Comparison of ENCODE assay signal across 9 cellular contexts in the genomic region with DNA sequence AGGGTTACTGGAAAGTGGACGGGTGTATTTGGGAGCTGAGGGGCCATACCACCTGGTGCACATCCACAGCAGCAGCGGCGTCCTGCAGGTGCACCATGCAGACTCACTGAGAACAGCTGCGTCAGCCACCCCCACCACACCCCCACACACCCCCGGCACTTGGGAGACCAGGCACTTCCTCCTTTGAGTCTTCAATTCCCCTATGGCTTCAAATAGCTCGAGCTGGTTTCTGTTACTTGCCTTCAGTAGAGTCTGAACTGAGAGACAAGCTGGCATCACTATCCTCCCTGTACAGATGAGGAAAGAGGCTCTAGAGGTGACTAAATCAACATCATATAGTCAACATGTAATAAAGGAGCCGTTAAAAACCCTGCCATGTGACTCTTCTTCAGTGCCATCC. TPM values are rescaled to one million over a fixed set of nuclear protein-coding genes. Genes with fewer than 3 reads are reported as not detected.
DNase-seq lines count a peak whose midpoint lies in the region; ATAC-seq and TF ChIP-seq lines count a peak whose summit lies in the region.
"Had no signal": no experiment of that assay in that cellular context is flagged by ENCODE, and none has a peak within 500 bp of the region (broad histone marks: within the 10 kb centered on the region; RNA-seq: fewer than 3 reads in every experiment).

No MANE protein-coding gene starts in this region.

- TF ChIP-seq POLR2A in NB4 (IDR thresholded peaks at IDR 0.05; ENCODE audit: extremely low read depth, insufficient read length): no peak

- intact Hi-C loops in activated CD4-positive, alpha-beta T cell treated with anti-CD3 and anti-CD28 coated beads for 36 hours (cut with DNase I, micrococcal nuclease): no loop called here
- intact Hi-C loops in naive thymus-derived CD4-positive, alpha-beta T cell (cut with micrococcal nuclease): loop anchor here in 1 of 2 donors (10.0 kb wide), 1 partner anchor 45 kb away; no protein-coding TSS in a partner anchor

- H3K9me3 Mint-ChIP-seq in activated CD4-positive, alpha-beta T cell treated with anti-CD3 and anti-CD28 coated beads for 36 hours (ENCODE audit: low read depth): no peaks in the 10 kb centered on the region
- no peaks in the 10 kb centered on the region for H3K9me3 Mint-ChIP-seq in activated CD4-positive, alpha-beta T cell treated with anti-CD3 and anti-CD28 coated beads, Interleukin-2, amount 10 ng/mL, durations not matched to agents 7 days and 5 days
- no peaks in the 10 kb centered on the region for H3K9me3 Mint-ChIP-seq in T-cell
- peaks cover 0 to 2% (median 0%) of the 10 kb centered on the region in 11 donors for H3K9me3 Mint-ChIP-seq in naive thymus-derived CD4-positive, alpha-beta T cell
- H3K9me3 Mint-ChIP-seq: T-helper 1 cell treated with Interleukin-12 subunit alpha and Interleukin-12 subunit beta and Interleukin-4 antibody, amounts not matched to agents 30 μg/mL and 1 μg/mL, for 36 hours had no signal

- H3K4me3 ChIP-seq in NB4 (ENCODE audit: low read depth, low read length): no peak overlapping the region
- no peak overlapping the region for H3K4me3 ChIP-seq in naive thymus-derived CD4-positive, alpha-beta T cell (ENCODE audit: low read length)

- no peaks in the 10 kb centered on the region for H3K36me3 ChIP-seq in naive thymus-derived CD4-positive, alpha-beta T cell (ENCODE audit: control insufficient read depth in 2 of 3, insufficient read depth in 3 of 3, low read length in 3 of 3)

- H3K27me3 ChIP-seq in naive thymus-derived CD4-positive, alpha-beta T cell (ENCODE audit: control insufficient read depth in 2 of 2, insufficient read depth in 2 of 2, low read length in 2 of 2): no peaks in the 10 kb centered on the region

- H3K36me3 Mint-ChIP-seq in activated CD4-positive, alpha-beta T cell treated with anti-CD3 and anti-CD28 coated beads for 36 hours (ENCODE audit: low read depth): no peaks in the 10 kb centered on the region
- no peaks in the 10 kb centered on the region for H3K36me3 Mint-ChIP-seq in activated CD4-positive, alpha-beta T cell treated with anti-CD3 and anti-CD28 coated beads, Interleukin-2, amount 10 ng/mL, durations not matched to agents 7 days and 5 days (ENCODE audit: low read depth)
- no peaks in the 10 kb centered on the region for H3K36me3 Mint-ChIP-seq in T-cell
- no peaks in the 10 kb centered on the region for H3K36me3 Mint-ChIP-seq in naive thymus-derived CD4-positive, alpha-beta T cell

- peak; percentile 27 for DNase-seq in activated CD4-positive, alpha-beta T cell treated with anti-CD3 and anti-CD28 coated beads for 36 hours
- no peak for DNase-seq in activated CD4-positive, alpha-beta T cell treated with anti-CD3 and anti-CD28 coated beads, Interleukin-2, amount 10 ng/mL, durations not matched to agents 7 days and 5 days
- DNase-seq in NB4 (ENCODE audit: low read depth) (peak; percentile 91), T-cell (peak in 21 of 34 experiments; percentile 11 to 61 (median 26)), OCI-M2 (lab: John Stamatoyannopoulos, UW; ENCODE audit: unreplicated experiment) (no peak)
- DNase-seq in naive thymus-derived CD4-positive, alpha-beta T cell: no peak
- DNase-seq in effector CD4-positive, alpha-beta T cell: no peak

- ATAC-seq in activated CD4-positive, alpha-beta T cell treated with anti-CD3 and anti-CD28 coated beads for 36 hours: peak; percentile 52
- ATAC-seq in HG02588 (IDR thresholded peaks at IDR 0.05; ENCODE audit: unreplicated experiment) (peak; percentile 70), T-cell (replicated peaks in 1 of 4) (peak in 3 of 4 experiments; percentile 48 to 72 (median 58))
- peak; percentile 86 for ATAC-seq in naive thymus-derived CD4-positive, alpha-beta T cell

- no peaks in the 10 kb centered on the region for H3K9me3 ChIP-seq in naive thymus-derived CD4-positive, alpha-beta T cell (ENCODE audit: control insufficient read depth in 2 of 3, low read length in 3 of 3)

- H3K4me1 Mint-ChIP-seq in activated CD4-positive, alpha-beta T cell treated with anti-CD3 and anti-CD28 coated beads for 36 hours: peaks cover 21% of the 10 kb centered on the region
- H3K4me1 Mint-ChIP-seq in activated CD4-positive, alpha-beta T cell treated with anti-CD3 and anti-CD28 coated beads, Interleukin-2, amount 10 ng/mL, durations not matched to agents 7 days and 5 days: peaks cover 5% of the 10 kb centered on the region
- H3K4me1 Mint-ChIP-seq in T-cell: peaks cover 7 to 11% (median 11%) of the 10 kb centered on the region in 3 donors
- peaks cover 0 to 16% (median 11%) of the 10 kb centered on the region in 7 donors for H3K4me1 Mint-ChIP-seq in naive thymus-derived CD4-positive, alpha-beta T cell

- H3K27ac Mint-ChIP-seq in activated CD4-positive, alpha-beta T cell treated with anti-CD3 and anti-CD28 coated beads for 36 hours: no peak overlapping the region
- no peak overlapping the region for H3K27ac Mint-ChIP-seq in activated CD4-positive, alpha-beta T cell treated with anti-CD3 and anti-CD28 coated beads, Interleukin-2, amount 10 ng/mL, durations not matched to agents 7 days and 5 days
- no peak overlapping the region for H3K27ac Mint-ChIP-seq in T-cell
- no peak overlapping the region for H3K27ac Mint-ChIP-seq in naive thymus-derived CD4-positive, alpha-beta T cell
- H3K27ac Mint-ChIP-seq: T-helper 1 cell treated with Interleukin-12 subunit alpha and Interleukin-12 subunit beta and Interleukin-4 antibody, amounts not matched to agents 30 μg/mL and 1 μg/mL, for 36 hours had no signal

- POLR2A ChIA-PET in activated CD4-positive, alpha-beta T cell treated with anti-CD3 and anti-CD28 coated beads for 36 hours (lab: Charles Lee): interaction anchor here (0.6 kb wide), 3 partner anchors 27 to 69 kb away, joined by 3 to 12 read pairs (median 3); no protein-coding TSS in a partner anchor
- POLR2A ChIA-PET in activated CD4-positive, alpha-beta T cell treated with anti-CD3 and anti-CD28 coated beads, Interleukin-2, amount 10 ng/mL, durations not matched to agents 7 days and 5 days (lab: Charles Lee): interaction anchor here (0.7 kb wide), 1 partner anchor 27 kb away, joined by 4 read pairs; no protein-coding TSS in a partner anchor
- POLR2A ChIA-PET in T-cell (lab: Charles Lee): interaction anchor here in 1 of 2 donors (0.5 kb wide), 1 partner anchor 53 kb away, joined by 6 read pairs; no protein-coding TSS in a partner anchor
- POLR2A ChIA-PET in naive thymus-derived CD4-positive, alpha-beta T cell (lab: Charles Lee): interaction anchor here (1.3 to 1.9 kb wide), 2 partner anchors 9 to 50 kb away, joined by 3 to 4 read pairs; no protein-coding TSS in a partner anchor

- H3K4me3 Mint-ChIP-seq in activated CD4-positive, alpha-beta T cell treated with anti-CD3 and anti-CD28 coated beads for 36 hours: no peak overlapping the region
- H3K4me3 Mint-ChIP-seq in activated CD4-positive, alpha-beta T cell treated with anti-CD3 and anti-CD28 coated beads, Interleukin-2, amount 10 ng/mL, durations not matched to agents 7 days and 5 days: no peak overlapping the region
- no peak overlapping the region for H3K4me3 Mint-ChIP-seq in T-cell
- no peak overlapping the region for H3K4me3 Mint-ChIP-seq in naive thymus-derived CD4-positive, alpha-beta T cell
- H3K4me3 Mint-ChIP-seq: T-helper 1 cell treated with Interleukin-12 subunit alpha and Interleukin-12 subunit beta and Interleukin-4 antibody, amounts not matched to agents 30 μg/mL and 1 μg/mL, for 36 hours had no signal

- H3K27me3 Mint-ChIP-seq in activated CD4-positive, alpha-beta T cell treated with anti-CD3 and anti-CD28 coated beads for 36 hours: peaks cover 13% of the 10 kb centered on the region
- peaks cover 34% of the 10 kb centered on the region for H3K27me3 Mint-ChIP-seq in activated CD4-positive, alpha-beta T cell treated with anti-CD3 and anti-CD28 coated beads, Interleukin-2, amount 10 ng/mL, durations not matched to agents 7 days and 5 days
- H3K27me3 Mint-ChIP-seq in T-cell: peaks cover 4 to 11% of the 10 kb centered on the region in 2 donors
- peaks cover 4 to 33% (median 11%) of the 10 kb centered on the region in 5 donors for H3K27me3 Mint-ChIP-seq in naive thymus-derived CD4-positive, alpha-beta T cell

- H3K27ac ChIP-seq in naive thymus-derived CD4-positive, alpha-beta T cell (ENCODE audit: low read depth, low read length): no peak overlapping the region

- CTCF ChIA-PET in activated CD4-positive, alpha-beta T cell treated with anti-CD3 and anti-CD28 coated beads for 36 hours (lab: Charles Lee): interaction anchor here (0.6 to 1.0 kb wide), 6 partner anchors 16 to 541 kb away, joined by 3 to 5 read pairs (median 4); no protein-coding TSS in a partner anchor
- CTCF ChIA-PET in activated CD4-positive, alpha-beta T cell treated with anti-CD3 and anti-CD28 coated beads, Interleukin-2, amount 10 ng/mL, durations not matched to agents 7 days and 5 days (lab: Charles Lee): interaction anchor here (1.2 to 1.6 kb wide), 3 partner anchors 9 to 16 kb away, joined by 3 to 5 read pairs (median 4); partner anchors contain the start of gene CUEDC1
- CTCF ChIA-PET in T-cell (lab: Charles Lee): interaction anchor here (0.5 to 1.1 kb wide), 5 partner anchors 9 to 85 kb away, joined by 3 to 6 read pairs (median 3); no protein-coding TSS in a partner anchor
- CTCF ChIA-PET in naive thymus-derived CD4-positive, alpha-beta T cell (lab: Charles Lee): interaction anchor here (0.6 kb wide), 1 partner anchor 378 kb away, joined by 3 read pairs; no protein-coding TSS in a partner anchor

- H3K4me1 ChIP-seq in naive thymus-derived CD4-positive, alpha-beta T cell (ENCODE audit: control insufficient read depth in 2 of 2, insufficient read depth in 2 of 2, low read length in 2 of 2): no peaks in the 10 kb centered on the region

- TF ChIP-seq CTCF in NB4 (IDR thresholded peaks at IDR 0.05; ENCODE audit: low read depth, low read length): no peak

RNA-seq across cellular contexts. Expression of gene CUEDC1, which starts 15.4 kb away (rescaled TPM):
- under 1 TPM in 1 of 2 experiments, not detected in 1; 0.14 TPM for total RNA-seq in activated CD4-positive, alpha-beta T cell treated with anti-CD3 and anti-CD28 coated beads for 36 hours
- total RNA-seq in activated CD4-positive, alpha-beta T cell treated with anti-CD3 and anti-CD28 coated beads, Interleukin-2, amount 10 ng/mL, durations not matched to agents 7 days and 5 days: under 1 TPM in 1 of 2 experiments, not detected in 1; 0.47 TPM
- total RNA-seq in T-cell: 1 to 10 TPM in 1 of 5 donors, under 1 TPM in 3, not detected in 1; 0.33 to 1.4 (median 0.74) TPM
- total RNA-seq in naive thymus-derived CD4-positive, alpha-beta T cell: 1 to 10 TPM in 3 of 5 experiments, under 1 TPM in 2; 0.10 to 7.7 (median 1.0) TPM
- not detected for polyA plus RNA-seq in naive thymus-derived CD4-positive, alpha-beta T cell

RNA-seq across cellular contexts. Expression of gene VEZF1, which starts 48.3 kb away (rescaled TPM):
- total RNA-seq in activated CD4-positive, alpha-beta T cell treated with anti-CD3 and anti-CD28 coated beads for 36 hours: 10 to 100 TPM; 21.3 to 26.3 TPM
- 10 to 100 TPM; 46.7 to 52.0 TPM for total RNA-seq in activated CD4-positive, alpha-beta T cell treated with anti-CD3 and anti-CD28 coated beads, Interleukin-2, amount 10 ng/mL, durations not matched to agents 7 days and 5 days
- total RNA-seq in T-cell: 10 to 100 TPM; 43.1 to 68.1 (median 63.8) TPM
- 10 to 100 TPM; 43.2 to 81.9 (median 46.3) TPM for total RNA-seq in naive thymus-derived CD4-positive, alpha-beta T cell
- 10 to 100 TPM; 47.6 to 51.2 TPM for polyA plus RNA-seq in naive thymus-derived CD4-positive, alpha-beta T cell

Comparison
In these comparisons a context has a peak if more than half of its experiments do, and no peak if none do; other contexts are left out.
1. DNase-seq: peak in activated CD4-positive, alpha-beta T cell treated with anti-CD3 and anti-CD28 coated beads for 36 hours (single experiment), NB4 (single experiment) and T-cell (21 of 34); none in activated CD4-positive, alpha-beta T cell treated with anti-CD3 and anti-CD28 coated beads, Interleukin-2, amount 10 ng/mL, durations not matched to agents 7 days and 5 days (single experiment), naive thymus-derived CD4-positive, alpha-beta T cell (0 of 9), effector CD4-positive, alpha-beta T cell (single experiment) and OCI-M2 (single experiment).
2. Peak in every context shown above with its lines, with median percentiles within 50 percentile points of each other: ATAC-seq.